ENCODE assay signal across 1 cellular context in the genomic region with DNA sequence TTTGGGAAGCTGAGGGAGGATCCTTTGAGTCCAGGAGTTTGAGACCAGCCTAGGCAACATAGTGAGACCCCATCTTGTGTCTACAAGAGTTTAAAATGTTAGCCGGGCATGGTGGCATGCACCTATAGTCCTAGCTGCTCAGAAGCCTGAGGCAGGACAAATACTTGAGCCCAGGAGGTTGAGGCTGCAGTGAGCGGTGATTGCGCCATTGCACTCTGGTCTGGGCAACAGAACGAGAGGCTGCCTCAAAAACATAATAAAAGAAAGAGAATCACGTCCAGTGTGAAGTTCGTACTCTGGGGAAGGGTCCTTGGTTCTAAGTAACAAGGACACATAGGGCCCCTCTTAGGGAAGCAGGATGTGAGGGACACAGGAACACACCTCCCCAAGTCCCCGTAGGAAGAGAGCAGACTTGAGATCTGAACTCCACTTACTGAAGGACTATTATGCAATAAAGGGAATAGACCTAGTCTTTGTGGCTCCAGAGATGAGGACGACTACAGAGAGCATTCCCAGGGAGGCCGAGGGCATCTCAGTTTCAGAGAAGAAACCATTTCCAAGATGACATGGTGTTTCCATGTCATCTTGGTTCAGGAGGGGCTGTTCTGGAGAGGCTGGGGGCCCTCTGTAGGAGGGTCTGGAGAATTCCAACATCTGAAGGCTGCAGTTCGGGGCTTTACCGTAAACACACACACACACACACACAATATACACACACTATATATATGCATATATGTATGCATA.
A peak's percentile ranks its signal among the peaks of the same experiment; 100 is the strongest.
TF ChIP-seq lines count a peak whose summit lies in the region.

No MANE protein-coding gene starts in this region.

TF ChIP-seq in HepG2, 621 proteins besides CTCF, POLR2A, EP300 and RAD21 (continued from another document and continues in another):
- TF ChIP-seq, protein P1, sequence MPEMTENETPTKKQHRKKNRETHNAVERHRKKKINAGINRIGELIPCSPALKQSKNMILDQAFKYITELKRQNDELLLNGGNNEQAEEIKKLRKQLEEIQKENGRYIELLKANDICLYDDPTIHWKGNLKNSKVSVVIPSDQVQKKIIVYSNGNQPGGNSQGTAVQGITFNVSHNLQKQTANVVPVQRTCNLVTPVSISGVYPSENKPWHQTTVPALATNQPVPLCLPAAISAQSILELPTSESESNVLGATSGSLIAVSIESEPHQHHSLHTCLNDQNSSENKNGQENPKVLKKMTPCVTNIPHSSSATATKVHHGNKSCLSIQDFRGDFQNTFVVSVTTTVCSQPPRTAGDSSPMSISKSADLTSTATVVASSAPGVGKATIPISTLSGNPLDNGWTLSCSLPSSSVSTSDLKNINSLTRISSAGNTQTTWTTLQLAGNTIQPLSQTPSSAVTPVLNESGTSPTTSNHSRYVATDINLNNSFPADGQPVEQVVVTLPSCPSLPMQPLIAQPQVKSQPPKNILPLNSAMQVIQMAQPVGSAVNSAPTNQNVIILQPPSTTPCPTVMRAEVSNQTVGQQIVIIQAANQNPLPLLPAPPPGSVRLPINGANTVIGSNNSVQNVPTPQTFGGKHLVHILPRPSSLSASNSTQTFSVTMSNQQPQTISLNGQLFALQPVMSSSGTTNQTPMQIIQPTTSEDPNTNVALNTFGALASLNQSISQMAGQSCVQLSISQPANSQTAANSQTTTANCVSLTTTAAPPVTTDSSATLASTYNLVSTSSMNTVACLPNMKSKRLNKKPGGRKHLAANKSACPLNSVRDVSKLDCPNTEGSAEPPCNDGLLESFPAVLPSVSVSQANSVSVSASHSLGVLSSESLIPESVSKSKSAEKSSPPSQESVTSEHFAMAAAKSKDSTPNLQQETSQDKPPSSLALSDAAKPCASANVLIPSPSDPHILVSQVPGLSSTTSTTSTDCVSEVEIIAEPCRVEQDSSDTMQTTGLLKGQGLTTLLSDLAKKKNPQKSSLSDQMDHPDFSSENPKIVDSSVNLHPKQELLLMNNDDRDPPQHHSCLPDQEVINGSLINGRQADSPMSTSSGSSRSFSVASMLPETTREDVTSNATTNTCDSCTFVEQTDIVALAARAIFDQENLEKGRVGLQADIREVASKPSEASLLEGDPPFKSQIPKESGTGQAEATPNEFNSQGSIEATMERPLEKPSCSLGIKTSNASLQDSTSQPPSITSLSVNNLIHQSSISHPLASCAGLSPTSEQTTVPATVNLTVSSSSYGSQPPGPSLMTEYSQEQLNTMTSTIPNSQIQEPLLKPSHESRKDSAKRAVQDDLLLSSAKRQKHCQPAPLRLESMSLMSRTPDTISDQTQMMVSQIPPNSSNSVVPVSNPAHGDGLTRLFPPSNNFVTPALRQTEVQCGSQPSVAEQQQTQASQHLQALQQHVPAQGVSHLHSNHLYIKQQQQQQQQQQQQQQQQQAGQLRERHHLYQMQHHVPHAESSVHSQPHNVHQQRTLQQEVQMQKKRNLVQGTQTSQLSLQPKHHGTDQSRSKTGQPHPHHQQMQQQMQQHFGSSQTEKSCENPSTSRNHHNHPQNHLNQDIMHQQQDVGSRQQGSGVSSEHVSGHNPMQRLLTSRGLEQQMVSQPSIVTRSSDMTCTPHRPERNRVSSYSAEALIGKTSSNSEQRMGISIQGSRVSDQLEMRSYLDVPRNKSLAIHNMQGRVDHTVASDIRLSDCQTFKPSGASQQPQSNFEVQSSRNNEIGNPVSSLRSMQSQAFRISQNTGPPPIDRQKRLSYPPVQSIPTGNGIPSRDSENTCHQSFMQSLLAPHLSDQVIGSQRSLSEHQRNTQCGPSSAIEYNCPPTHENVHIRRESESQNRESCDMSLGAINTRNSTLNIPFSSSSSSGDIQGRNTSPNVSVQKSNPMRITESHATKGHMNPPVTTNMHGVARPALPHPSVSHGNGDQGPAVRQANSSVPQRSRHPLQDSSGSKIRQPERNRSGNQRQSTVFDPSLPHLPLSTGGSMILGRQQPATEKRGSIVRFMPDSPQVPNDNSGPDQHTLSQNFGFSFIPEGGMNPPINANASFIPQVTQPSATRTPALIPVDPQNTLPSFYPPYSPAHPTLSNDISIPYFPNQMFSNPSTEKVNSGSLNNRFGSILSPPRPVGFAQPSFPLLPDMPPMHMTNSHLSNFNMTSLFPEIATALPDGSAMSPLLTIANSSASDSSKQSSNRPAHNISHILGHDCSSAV (CRISPR knock-in tag; IDR thresholded peaks at IDR 0.05; ENCODE audit: borderline replicate concordance) = no peak
- no peak for TF ChIP-seq KMT2A (CRISPR knock-in tag; IDR thresholded peaks at IDR 0.05)
- no peak for TF ChIP-seq TBX3 (IDR thresholded peaks at IDR 0.05; ENCODE audit: borderline replicate concordance)
- TF ChIP-seq NFIB (CRISPR knock-in tag; IDR thresholded peaks at IDR 0.05; ENCODE audit: borderline replicate concordance) = no peak
- no peak for TF ChIP-seq HNRNPUL1 (IDR thresholded peaks at IDR 0.05; ENCODE audit: low read depth, low read length)
- no peak for TF ChIP-seq ARNT2 (CRISPR knock-in tag; IDR thresholded peaks at IDR 0.05; ENCODE audit: low read depth)
- no peak for TF ChIP-seq ZNF121 (CRISPR knock-in tag; IDR thresholded peaks at IDR 0.05)
- no peak for TF ChIP-seq EEA1 (CRISPR knock-in tag; IDR thresholded peaks at IDR 0.05; ENCODE audit: borderline replicate concordance)
- 0 out of 2 replicates have a peak, but pooled peaks have one; percentile 34 for TF ChIP-seq ZNF296 (CRISPR knock-in tag; conservative IDR thresholded peaks at IDR 0.05)
- no peak for TF ChIP-seq HNRNPL (IDR thresholded peaks at IDR 0.05; ENCODE audit: low read depth, low read length)
- TF ChIP-seq ZNF180 (CRISPR knock-in tag; IDR thresholded peaks at IDR 0.05; ENCODE audit: borderline replicate concordance, low read depth) = no peak
- TF ChIP-seq, protein P2, sequence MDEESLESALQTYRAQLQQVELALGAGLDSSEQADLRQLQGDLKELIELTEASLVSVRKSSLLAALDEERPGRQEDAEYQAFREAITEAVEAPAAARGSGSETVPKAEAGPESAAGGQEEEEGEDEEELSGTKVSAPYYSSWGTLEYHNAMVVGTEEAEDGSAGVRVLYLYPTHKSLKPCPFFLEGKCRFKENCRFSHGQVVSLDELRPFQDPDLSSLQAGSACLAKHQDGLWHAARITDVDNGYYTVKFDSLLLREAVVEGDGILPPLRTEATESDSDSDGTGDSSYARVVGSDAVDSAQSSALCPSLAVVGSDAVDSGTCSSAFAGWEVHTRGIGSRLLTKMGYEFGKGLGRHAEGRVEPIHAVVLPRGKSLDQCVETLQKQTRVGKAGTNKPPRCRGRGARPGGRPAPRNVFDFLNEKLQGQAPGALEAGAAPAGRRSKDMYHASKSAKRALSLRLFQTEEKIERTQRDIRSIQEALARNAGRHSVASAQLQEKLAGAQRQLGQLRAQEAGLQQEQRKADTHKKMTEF (CRISPR knock-in tag; IDR thresholded peaks at IDR 0.05) = no peak
- no peak for TF ChIP-seq ZFP82 (CRISPR knock-in tag; IDR thresholded peaks at IDR 0.05; ENCODE audit: borderline replicate concordance)
- TF ChIP-seq KLF15 (CRISPR knock-in tag; IDR thresholded peaks at IDR 0.05; ENCODE audit: borderline replicate concordance) = no peak
- no peak for TF ChIP-seq MYNN (CRISPR knock-in tag; IDR thresholded peaks at IDR 0.05; ENCODE audit: low read depth)
- TF ChIP-seq ZNF556 (CRISPR knock-in tag; IDR thresholded peaks at IDR 0.05; ENCODE audit: borderline replicate concordance) = 0 out of 2 replicates have a peak, but pooled peaks have one; percentile 43
- TF ChIP-seq, protein P3, sequence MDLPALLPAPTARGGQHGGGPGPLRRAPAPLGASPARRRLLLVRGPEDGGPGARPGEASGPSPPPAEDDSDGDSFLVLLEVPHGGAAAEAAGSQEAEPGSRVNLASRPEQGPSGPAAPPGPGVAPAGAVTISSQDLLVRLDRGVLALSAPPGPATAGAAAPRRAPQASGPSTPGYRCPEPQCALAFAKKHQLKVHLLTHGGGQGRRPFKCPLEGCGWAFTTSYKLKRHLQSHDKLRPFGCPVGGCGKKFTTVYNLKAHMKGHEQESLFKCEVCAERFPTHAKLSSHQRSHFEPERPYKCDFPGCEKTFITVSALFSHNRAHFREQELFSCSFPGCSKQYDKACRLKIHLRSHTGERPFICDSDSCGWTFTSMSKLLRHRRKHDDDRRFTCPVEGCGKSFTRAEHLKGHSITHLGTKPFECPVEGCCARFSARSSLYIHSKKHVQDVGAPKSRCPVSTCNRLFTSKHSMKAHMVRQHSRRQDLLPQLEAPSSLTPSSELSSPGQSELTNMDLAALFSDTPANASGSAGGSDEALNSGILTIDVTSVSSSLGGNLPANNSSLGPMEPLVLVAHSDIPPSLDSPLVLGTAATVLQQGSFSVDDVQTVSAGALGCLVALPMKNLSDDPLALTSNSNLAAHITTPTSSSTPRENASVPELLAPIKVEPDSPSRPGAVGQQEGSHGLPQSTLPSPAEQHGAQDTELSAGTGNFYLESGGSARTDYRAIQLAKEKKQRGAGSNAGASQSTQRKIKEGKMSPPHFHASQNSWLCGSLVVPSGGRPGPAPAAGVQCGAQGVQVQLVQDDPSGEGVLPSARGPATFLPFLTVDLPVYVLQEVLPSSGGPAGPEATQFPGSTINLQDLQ (CRISPR knock-in tag; IDR thresholded peaks at IDR 0.05) = no peak
- TF ChIP-seq CREM (IDR thresholded peaks at IDR 0.05) = no peak
- TF ChIP-seq CREM (CRISPR knock-in tag; IDR thresholded peaks at IDR 0.05) = no peak
- TF ChIP-seq, protein P4, sequence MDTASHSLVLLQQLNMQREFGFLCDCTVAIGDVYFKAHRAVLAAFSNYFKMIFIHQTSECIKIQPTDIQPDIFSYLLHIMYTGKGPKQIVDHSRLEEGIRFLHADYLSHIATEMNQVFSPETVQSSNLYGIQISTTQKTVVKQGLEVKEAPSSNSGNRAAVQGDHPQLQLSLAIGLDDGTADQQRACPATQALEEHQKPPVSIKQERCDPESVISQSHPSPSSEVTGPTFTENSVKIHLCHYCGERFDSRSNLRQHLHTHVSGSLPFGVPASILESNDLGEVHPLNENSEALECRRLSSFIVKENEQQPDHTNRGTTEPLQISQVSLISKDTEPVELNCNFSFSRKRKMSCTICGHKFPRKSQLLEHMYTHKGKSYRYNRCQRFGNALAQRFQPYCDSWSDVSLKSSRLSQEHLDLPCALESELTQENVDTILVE (CRISPR knock-in tag; IDR thresholded peaks at IDR 0.05) = no peak
- no peak for TF ChIP-seq ZNF576 (CRISPR knock-in tag; IDR thresholded peaks at IDR 0.05)
- peak; percentile 33 for TF ChIP-seq SALL1 (CRISPR knock-in tag; IDR thresholded peaks at IDR 0.05)
- TF ChIP-seq, protein P5, sequence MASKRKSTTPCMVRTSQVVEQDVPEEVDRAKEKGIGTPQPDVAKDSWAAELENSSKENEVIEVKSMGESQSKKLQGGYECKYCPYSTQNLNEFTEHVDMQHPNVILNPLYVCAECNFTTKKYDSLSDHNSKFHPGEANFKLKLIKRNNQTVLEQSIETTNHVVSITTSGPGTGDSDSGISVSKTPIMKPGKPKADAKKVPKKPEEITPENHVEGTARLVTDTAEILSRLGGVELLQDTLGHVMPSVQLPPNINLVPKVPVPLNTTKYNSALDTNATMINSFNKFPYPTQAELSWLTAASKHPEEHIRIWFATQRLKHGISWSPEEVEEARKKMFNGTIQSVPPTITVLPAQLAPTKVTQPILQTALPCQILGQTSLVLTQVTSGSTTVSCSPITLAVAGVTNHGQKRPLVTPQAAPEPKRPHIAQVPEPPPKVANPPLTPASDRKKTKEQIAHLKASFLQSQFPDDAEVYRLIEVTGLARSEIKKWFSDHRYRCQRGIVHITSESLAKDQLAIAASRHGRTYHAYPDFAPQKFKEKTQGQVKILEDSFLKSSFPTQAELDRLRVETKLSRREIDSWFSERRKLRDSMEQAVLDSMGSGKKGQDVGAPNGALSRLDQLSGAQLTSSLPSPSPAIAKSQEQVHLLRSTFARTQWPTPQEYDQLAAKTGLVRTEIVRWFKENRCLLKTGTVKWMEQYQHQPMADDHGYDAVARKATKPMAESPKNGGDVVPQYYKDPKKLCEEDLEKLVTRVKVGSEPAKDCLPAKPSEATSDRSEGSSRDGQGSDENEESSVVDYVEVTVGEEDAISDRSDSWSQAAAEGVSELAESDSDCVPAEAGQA (IDR thresholded peaks at IDR 0.05; ENCODE audit: low read depth) = no peak
- TF ChIP-seq, protein P5 (CRISPR knock-in tag; IDR thresholded peaks at IDR 0.05; ENCODE audit: borderline replicate concordance) = no peak
- no peak for TF ChIP-seq SRY (CRISPR knock-in tag; IDR thresholded peaks at IDR 0.05)
- no peak for TF ChIP-seq JDP2 (CRISPR knock-in tag; IDR thresholded peaks at IDR 0.05; ENCODE audit: borderline replicate concordance)
- TF ChIP-seq KAT7 (CRISPR knock-in tag; IDR thresholded peaks at IDR 0.05; ENCODE audit: borderline replicate concordance) = no peak
- no peak for TF ChIP-seq NRL (CRISPR knock-in tag; IDR thresholded peaks at IDR 0.05; ENCODE audit: borderline replicate concordance)
- no peak for TF ChIP-seq MAFK (conservative IDR thresholded peaks at IDR 0.05 in 1 of 2, IDR thresholded peaks at IDR 0.05 in 1 of 2; ENCODE audit: low read length in 2 of 2)
- TF ChIP-seq JARID2 (CRISPR knock-in tag; IDR thresholded peaks at IDR 0.05; ENCODE audit: insufficient replicate concordance) = no peak
- TF ChIP-seq CEBPB (IDR thresholded peaks at IDR 0.05; ENCODE audit: borderline replicate concordance, low read depth, low read length) = peak; percentile 84
- TF ChIP-seq FOXK2 (IDR thresholded peaks at IDR 0.05) = no peak
